In the genomic region with DNA sequence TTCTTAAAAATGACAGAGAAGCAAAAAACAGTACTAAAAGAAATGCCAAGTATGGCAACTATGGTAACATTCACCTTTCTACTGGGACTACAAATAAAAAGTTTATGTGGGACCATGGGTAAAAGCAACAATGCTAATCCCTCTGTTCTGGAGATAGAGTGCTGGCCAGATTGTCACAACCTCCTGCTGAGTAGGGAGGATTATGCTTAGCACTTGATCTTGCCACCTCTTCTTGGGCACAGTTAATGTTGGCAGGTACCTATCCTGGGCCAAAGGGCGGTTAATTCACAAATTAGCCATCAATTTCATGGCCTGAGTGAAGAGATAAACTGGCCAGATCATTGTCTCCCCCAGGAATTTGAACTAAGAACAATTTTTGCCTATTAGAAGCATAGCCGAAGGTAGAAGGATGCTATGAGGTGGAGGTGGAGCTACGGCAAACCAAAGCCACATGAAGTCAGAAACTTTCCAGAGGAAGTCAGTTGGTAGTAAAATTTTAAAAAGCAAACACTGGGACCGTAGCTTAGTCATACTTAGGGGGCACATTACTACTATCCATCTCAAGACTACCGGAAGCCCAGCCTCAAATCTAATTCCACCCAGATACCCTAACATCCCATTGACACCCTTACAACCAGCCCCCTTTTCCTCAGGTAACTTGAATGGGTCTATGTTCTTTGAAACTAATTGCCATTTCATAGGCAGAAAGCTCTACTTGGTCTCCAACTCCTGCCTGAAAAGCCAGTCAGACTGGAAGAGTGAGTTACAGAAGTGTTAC, we compare ENCODE assay signal across 8 cellular contexts. TPM values are rescaled to one million over a fixed set of nuclear protein-coding genes. Genes with fewer than 3 reads are reported as not detected.
DNase-seq lines count a peak whose midpoint lies in the region; ATAC-seq and TF ChIP-seq lines count a peak whose summit lies in the region.

No MANE protein-coding gene starts in this region.

- H3K9me3 ChIP-seq in Peyer's patch (no peaks in the 10 kb centered on the region), A673 (ENCODE audit: low read depth, low read length, poor library complexity, severe bottlenecking) (no peaks in the 10 kb centered on the region)

- peaks cover 0 to 22% (median 0%) of the 10 kb centered on the region in 3 donors for H3K36me3 ChIP-seq in Peyer's patch
- H3K36me3 ChIP-seq in A673 (ENCODE audit: insufficient read depth, low read length, poor library complexity, severe bottlenecking), result no peaks in the 10 kb centered on the region
- peaks cover 3% of the 10 kb centered on the region for H3K36me3 ChIP-seq in brain microvascular endothelial cell (replicated peaks)

- H3K27me3 ChIP-seq in Peyer's patch, result no peaks in the 10 kb centered on the region
- no peaks in the 10 kb centered on the region for H3K27me3 ChIP-seq in A673 (replicated peaks; ENCODE audit: insufficient read depth, low read depth, low read length, poor library complexity)
- no peaks in the 10 kb centered on the region for H3K27me3 ChIP-seq in brain microvascular endothelial cell (replicated peaks)

- H3K4me1 ChIP-seq in Peyer's patch (peaks cover 0 to 19% (median 4%) of the 10 kb centered on the region in 4 donors), A673 (ENCODE audit: insufficient read depth, low read length, poor library complexity, severe bottlenecking) (peaks cover 23% of the 10 kb centered on the region)

- H3K27ac ChIP-seq in Peyer's patch (peak overlapping the region in 3 of 4 donors; percentile 20 to 63 (median 34)), cingulate gyrus (ENCODE audit: low read depth, low read length) (peak overlapping the region; percentile 10), A673 (ENCODE audit: low read depth, low read length, poor library complexity, severe bottlenecking) (no peak overlapping the region), brain microvascular endothelial cell (no peak overlapping the region)

- BruUV-seq in A673 (replicated peaks; lab: Mats Ljungman, UMichigan), result no TSS peak

- intact Hi-C loops in A673 (cut with micrococcal nuclease; ENCODE audit: unreplicated experiment), result no loop called here

- in situ Hi-C loops in brain microvascular endothelial cell (cut with HindIII; ENCODE audit: low pct_ligation_motif_present, low sequenced_read_pairs), result no loop called here

- H3K4me3 ChIP-seq in Peyer's patch, result peak overlapping the region in 1 of 4 donors; percentile 5
- H3K4me3 ChIP-seq in A673 (ENCODE audit: low read depth, low read length, poor library complexity, severe bottlenecking), result no peak overlapping the region
- no peak overlapping the region for H3K4me3 ChIP-seq in brain microvascular endothelial cell (ENCODE audit: low read depth, low read length)

- DNase-seq in activated CD8-positive, alpha-beta memory T cell treated with anti-CD3 and anti-CD28 coated beads for 24 hours, result peak; percentile 63
- no peak for DNase-seq in activated CD8-positive, alpha-beta memory T cell treated with anti-CD3 and anti-CD28 coated beads, Interleukin-2, amount 50 U/mL, for 48 hours
- no peak for DNase-seq in Peyer's patch
- peak; percentile 47 for DNase-seq in stimulated activated CD4-positive, alpha-beta T cell treated with anti-CD3 and anti-CD28 coated beads, Interleukin-15, amount 100 ng/mL, for 24 hours
- no peak for DNase-seq in A673 (ENCODE audit: low spot score)
- no peak for DNase-seq in brain microvascular endothelial cell

- CTCF ChIA-PET in A673 (lab: Charles Lee), result no interaction called here

- no peak for ATAC-seq in HG03571 (IDR thresholded peaks at IDR 0.05; ENCODE audit: unreplicated experiment)

- POLR2A ChIA-PET in A673 (lab: Charles Lee; ENCODE audit: low non-redundant PET), result no interaction called here

- no peak for TF ChIP-seq POLR2A in Peyer's patch (IDR thresholded peaks at IDR 0.05)

- TF ChIP-seq CTCF in Peyer's patch (IDR thresholded peaks at IDR 0.05) (no peak), A673 (conservative IDR thresholded peaks at IDR 0.05; ENCODE audit: low read depth, low read length) (no peak), brain microvascular endothelial cell (IDR thresholded peaks at IDR 0.05; ENCODE audit: low read depth, low read length, missing control alignments) (no peak)

RNA-seq across cellular contexts. Expression of a gene that starts 2.7 kb away (rescaled TPM):
- total RNA-seq in Peyer's patch (10 to 100 TPM; 17.7 to 22.0 (median 20.4) TPM), A673 (2021) (5.0 and 5.3 TPM in 2 replicates)

Comparison
In these comparisons a context has a peak if more than half of its experiments do, and no peak if none do; other contexts are left out.
1. DNase-seq: peak in activated CD8-positive, alpha-beta memory T cell treated with anti-CD3 and anti-CD28 coated beads for 24 hours (single experiment) and stimulated activated CD4-positive, alpha-beta T cell treated with anti-CD3 and anti-CD28 coated beads, Interleukin-15, amount 100 ng/mL, for 24 hours (single experiment); none in activated CD8-positive, alpha-beta memory T cell treated with anti-CD3 and anti-CD28 coated beads, Interleukin-2, amount 50 U/mL, for 48 hours (single experiment), Peyer's patch (0 of 3), A673 (single experiment) and brain microvascular endothelial cell (single experiment).
2. H3K27ac ChIP-seq: peak in Peyer's patch (3 of 4) and cingulate gyrus (single experiment); none in A673 (single experiment) and brain microvascular endothelial cell (single experiment).